ENCODE assay signal across 13 cellular contexts in genomic region chr15:37056168-37056893, GRCh38. TPM values are rescaled to one million over a fixed set of nuclear protein-coding genes. Genes with fewer than 3 reads are reported as not detected.
DNase-seq lines count a peak whose midpoint lies in the region; ATAC-seq, FAIRE-seq and TF ChIP-seq lines count a peak whose summit lies in the region.
"Had no signal": no experiment of that assay in that cellular context is flagged by ENCODE, and none has a peak within 500 bp of the region (broad histone marks: within the 10 kb centered on the region; RNA-seq: fewer than 3 reads in every experiment).

No MANE protein-coding gene starts in this region.

- H3K27me3 Mint-ChIP-seq in HFFc6 (ENCODE audit: insufficient read depth): no peaks in the 10 kb centered on the region; the same call in 1 of the 2 replicates

- no peak for FAIRE-seq in D721Med (lab: Jason Lieb, UNC)

- ATAC-seq in right cardiac atrium (peak; percentile 78 to 87), psoas muscle (peak in 1 of 4 donors; percentile 59), GM19324 (IDR thresholded peaks at IDR 0.05; ENCODE audit: low FRiP score, unreplicated experiment) (no peak)

- H3K9me3 ChIP-seq in right cardiac atrium (ENCODE audit: control insufficient read depth, low read length) (no peaks in the 10 kb centered on the region), psoas muscle (no peaks in the 10 kb centered on the region), ascending aorta (no peaks in the 10 kb centered on the region)
- H3K9me3 ChIP-seq: BLaER1 treated with 17β-estradiol and CSF1 and Interleukin-3, amounts not matched to agents 10 nM and 100 nM had no signal

- no peak for TF ChIP-seq CTCF in psoas muscle (IDR thresholded peaks at IDR 0.05)
- TF ChIP-seq CTCF in D721Med (IDR thresholded peaks at IDR 0.05; ENCODE audit: insufficient read depth, missing control alignments): no peak
- no peak for TF ChIP-seq CTCF in HFFc6 (IDR thresholded peaks at IDR 0.05)
- TF ChIP-seq CTCF in ascending aorta (IDR thresholded peaks at IDR 0.05): no peak

- intact Hi-C loops in right cardiac atrium (cut with DNase I): no loop called here
- intact Hi-C loops in psoas muscle (cut with DNase I): no loop called here
- intact Hi-C loops in ascending aorta (cut with DNase I): no loop called here

- peaks cover 61% of the 10 kb centered on the region for H3K36me3 Mint-ChIP-seq in HFFc6 (ENCODE audit: low read depth)
- H3K36me3 Mint-ChIP-seq: activated naive CD4-positive, alpha-beta T cell treated with anti-CD3 and anti-CD28 coated beads, Interleukin-2, amount 50 U/mL, for 24 hours had no signal

- no peaks in the 10 kb centered on the region for H3K27me3 ChIP-seq in right cardiac atrium (ENCODE audit: control insufficient read depth, insufficient read depth)
- no peaks in the 10 kb centered on the region for H3K27me3 ChIP-seq in psoas muscle (ENCODE audit: insufficient read depth in 3 of 3, low read length in 2 of 3)
- no peaks in the 10 kb centered on the region for H3K27me3 ChIP-seq in ascending aorta
- H3K27me3 ChIP-seq: BLaER1 treated with 17β-estradiol and CSF1 and Interleukin-3, amounts not matched to agents 10 nM and 100 nM had no signal

- WGBS in right cardiac atrium: 48% methylated on average over 16 of the region's 16 CpGs
- WGBS in psoas muscle, 3 donors: 60 to 65% (median 63%) methylated on average over 16 of the region's 16 CpGs

- H3K4me1 Mint-ChIP-seq in HFFc6 (ENCODE audit: low read depth): peaks cover 25% of the 10 kb centered on the region
- H3K4me1 Mint-ChIP-seq: activated naive CD4-positive, alpha-beta T cell treated with anti-CD3 and anti-CD28 coated beads, Interleukin-2, amount 50 U/mL, for 24 hours had no signal

- DNase-seq in NCI-H1436 (lab: John Stamatoyannopoulos, UW): peak; percentile 34
- peak in 5 of 61 donors; percentile 7 to 45 (median 24) for DNase-seq in caudate nucleus (lab: John Stamatoyannopoulos, UW)
- DNase-seq in right cardiac atrium: peak; percentile 74 to 90 (median 77)
- peak; percentile 52 to 54 for DNase-seq in psoas muscle
- no peak for DNase-seq in D721Med (ENCODE audit: insufficient read length, low spot score)
- no peak for DNase-seq in HFFc6
- no peak for DNase-seq in ascending aorta (ENCODE audit: low spot score in 2 of 2)
- DNase-seq: midbrain, NCI-H2171, SIG-M5 had no signal

- peaks cover 13% of the 10 kb centered on the region for H3K4me1 ChIP-seq in right cardiac atrium (ENCODE audit: control insufficient read depth, insufficient read depth, low read length)
- no peaks in the 10 kb centered on the region for H3K4me1 ChIP-seq in psoas muscle
- peaks cover 3 to 12% of the 10 kb centered on the region in 2 donors for H3K4me1 ChIP-seq in ascending aorta
- H3K4me1 ChIP-seq: BLaER1 treated with 17β-estradiol and CSF1 and Interleukin-3, amounts not matched to agents 10 nM and 100 nM had no signal

- no peak overlapping the region for H3K4me3 Mint-ChIP-seq in HFFc6
- H3K4me3 Mint-ChIP-seq: activated naive CD4-positive, alpha-beta T cell treated with anti-CD3 and anti-CD28 coated beads, Interleukin-2, amount 50 U/mL, for 24 hours had no signal

- no peak overlapping the region for H3K27ac Mint-ChIP-seq in HFFc6
- H3K27ac Mint-ChIP-seq: activated naive CD4-positive, alpha-beta T cell treated with anti-CD3 and anti-CD28 coated beads, Interleukin-2, amount 50 U/mL, for 24 hours had no signal

- H3K36me3 ChIP-seq in psoas muscle (ENCODE audit: insufficient read depth in 1 of 2, low read depth in 1 of 2) (no peaks in the 10 kb centered on the region), ascending aorta (peaks cover 0 to 3% of the 10 kb centered on the region in 2 donors)
- H3K36me3 ChIP-seq: BLaER1 treated with 17β-estradiol and CSF1 and Interleukin-3, amounts not matched to agents 10 nM and 100 nM had no signal

- H3K4me3 ChIP-seq in right cardiac atrium (ENCODE audit: low read length) (no peak overlapping the region), psoas muscle (no peak overlapping the region), ascending aorta (no peak overlapping the region)
- H3K4me3 ChIP-seq: BLaER1 treated with 17β-estradiol and CSF1 and Interleukin-3, amounts not matched to agents 10 nM and 100 nM had no signal

- H3K9me3 Mint-ChIP-seq in HFFc6: no peaks in the 10 kb centered on the region

- peak overlapping the region; percentile 84 for H3K27ac ChIP-seq in caudate nucleus (ENCODE audit: low read depth, low read length)
- H3K27ac ChIP-seq in right cardiac atrium (ENCODE audit: low read length): peak overlapping the region; percentile 51
- no peak overlapping the region for H3K27ac ChIP-seq in psoas muscle
- peak overlapping the region in 1 of 2 donors; percentile 16 for H3K27ac ChIP-seq in ascending aorta
- H3K27ac ChIP-seq: BLaER1 treated with 17β-estradiol and CSF1 and Interleukin-3, amounts not matched to agents 10 nM and 100 nM had no signal

RNA-seq across cellular contexts. Expression of gene MEIS2, which starts 44.0 kb away (rescaled TPM):
- total RNA-seq in right cardiac atrium: 10 to 100 TPM; 28.9 to 33.4 (median 31.0) TPM
- polyA plus RNA-seq in right cardiac atrium: 14.8 TPM
- total RNA-seq in psoas muscle: 10 to 100 TPM in 2 of 4 donors, 1 to 10 TPM in 2; 1.9 to 24.3 (median 9.2) TPM
- polyA plus RNA-seq in psoas muscle: 1 to 10 TPM in 2 of 3 donors, under 1 TPM in 1; 0.42 to 1.4 (median 1.1) TPM
- 10 to 100 TPM; 31.8 to 48.0 (median 42.8) TPM for total RNA-seq in HFFc6 (2021; fragmentation: NEBNext Ultra II Directional; extraction: Animal tissue kit (Norgen Biotek cat#: 25700))
- 11.5 TPM for total RNA-seq in ascending aorta

Comparison
In these comparisons a context has a peak if more than half of its experiments do, and no peak if none do; other contexts are left out.
1. DNase-seq: peak in NCI-H1436 (single experiment), right cardiac atrium (3 of 3) and psoas muscle (2 of 2); none in D721Med (single experiment), HFFc6 (single experiment) and ascending aorta (0 of 2).